ENCODE assay signal across 12 cellular contexts in genomic region chr9:127049581-127049980, GRCh38.
DNase-seq lines count a peak whose midpoint lies in the region; ATAC-seq and TF ChIP-seq lines count a peak whose summit lies in the region.
"Had no signal": no experiment of that assay in that cellular context is flagged by ENCODE, and none has a peak within 500 bp of the region (broad histone marks: within the 10 kb centered on the region; RNA-seq: fewer than 3 reads in every experiment).

No MANE protein-coding gene starts in this region.

- TF ChIP-seq EP300 in transverse colon (IDR thresholded peaks at IDR 0.05; ENCODE audit: low read depth), result no peak

- DNase-seq in Daoy (ENCODE audit: low read depth) (peak; percentile 55), MM.1S (no peak), osteoblast (ENCODE audit: insufficient read length, low spot score, missing footprints) (no peak), psoas muscle (no peak), DMS114 treated with DMSO at 0.1 percent for 48 hours (lab: John Stamatoyannopoulos, UW; ENCODE audit: unreplicated experiment) (no peak), NCI-H146 (lab: John Stamatoyannopoulos, UW) (no peak), transverse colon (no peak)
- no peak for DNase-seq in effector memory CD8-positive, alpha-beta T cell
- DNase-seq: NCI-H1930, Right ventricle myocardium superior had no signal

- peak overlapping the region; percentile 44 to 54 for H3K27ac Mint-ChIP-seq in effector memory CD8-positive, alpha-beta T cell
- H3K27ac Mint-ChIP-seq: activated CD8-positive, alpha-beta T cell treated with anti-CD3 and anti-CD28 coated beads for 36 hours had no signal

- H3K4me1 Mint-ChIP-seq in effector memory CD8-positive, alpha-beta T cell (ENCODE audit: low read depth in 2 of 2), result peaks cover 21 to 24% of the 10 kb centered on the region in 2 donors

- no peaks in the 10 kb centered on the region for H3K36me3 Mint-ChIP-seq in effector memory CD8-positive, alpha-beta T cell (ENCODE audit: insufficient read depth)

- no peak for TF ChIP-seq POLR2A in transverse colon (IDR thresholded peaks at IDR 0.05)

- ATAC-seq in effector memory CD8-positive, alpha-beta T cell (replicated peaks), result no peak
- no peak for ATAC-seq in psoas muscle

- 81 to 87% (median 85%) methylated on average over 8 of the region's 8 CpGs for WGBS in psoas muscle, 3 donors
- 89 to 91% methylated on average over 7 to 8 of the region's 8 CpGs for WGBS in transverse colon (ENCODE audit: low coverage in 1 of 2), 2 donors

- H3K36me3 ChIP-seq in MM.1S (replicated peaks; ENCODE audit: insufficient read depth, low read length), result no peaks in the 10 kb centered on the region
- no peaks in the 10 kb centered on the region for H3K36me3 ChIP-seq in osteoblast (ENCODE audit: insufficient read depth, low read length)
- H3K36me3 ChIP-seq in psoas muscle (ENCODE audit: insufficient read depth in 1 of 2, low read depth in 1 of 2), result no peaks in the 10 kb centered on the region
- H3K36me3 ChIP-seq in transverse colon, result no peaks in the 10 kb centered on the region

- H3K27ac ChIP-seq in MM.1S (ENCODE audit: low read length) (peak overlapping the region; percentile 52; the same call in 1 of the 2 replicates), osteoblast (ENCODE audit: low read depth, low read length) (peak overlapping the region; percentile 55), psoas muscle (no peak overlapping the region), transverse colon (peak overlapping the region in 2 of 4 donors; percentile 15 to 47)
- H3K27ac ChIP-seq: C4-2B had no signal

- no peaks in the 10 kb centered on the region for H3K9me3 Mint-ChIP-seq in effector memory CD8-positive, alpha-beta T cell
- H3K9me3 Mint-ChIP-seq: activated CD8-positive, alpha-beta T cell treated with anti-CD3 and anti-CD28 coated beads for 36 hours had no signal

- H3K4me1 ChIP-seq in MM.1S (ENCODE audit: low read length) (peaks cover 35% of the 10 kb centered on the region), osteoblast (ENCODE audit: insufficient read depth, low read length) (peaks cover 11% of the 10 kb centered on the region), psoas muscle (peaks cover 18% of the 10 kb centered on the region), transverse colon (peaks cover 2 to 29% (median 11%) of the 10 kb centered on the region in 4 donors)

- no peak overlapping the region for H3K9ac ChIP-seq in MM.1S (ENCODE audit: low read length)

- H2AFZ ChIP-seq in MM.1S (ENCODE audit: low read length), result no peak overlapping the region
- H2AFZ ChIP-seq in osteoblast (ENCODE audit: low read length), result no peak overlapping the region

- no peaks in the 10 kb centered on the region for H3K9me3 ChIP-seq in MM.1S (replicated peaks; ENCODE audit: insufficient read depth, low read length)
- H3K9me3 ChIP-seq in osteoblast (ENCODE audit: low read depth, low read length), result no peaks in the 10 kb centered on the region
- H3K9me3 ChIP-seq in psoas muscle, result no peaks in the 10 kb centered on the region
- no peaks in the 10 kb centered on the region for H3K9me3 ChIP-seq in transverse colon

- no peak overlapping the region for H3K4me3 ChIP-seq in MM.1S (ENCODE audit: low read length)
- H3K4me3 ChIP-seq in osteoblast (ENCODE audit: insufficient read depth, low read length), result no peak overlapping the region
- no peak overlapping the region for H3K4me3 ChIP-seq in psoas muscle
- H3K4me3 ChIP-seq in transverse colon, result no peak overlapping the region

- in situ Hi-C loops in transverse colon (cut with MboI; ENCODE audit: low pct_ligation_motif_present in 1 of 4, low pct_unique_long_range_greater_than_20kb in 1 of 4, low sequenced_read_pairs in 3 of 4), result no loop called here

- no peaks in the 10 kb centered on the region for H4K20me1 ChIP-seq in MM.1S (ENCODE audit: insufficient read depth, low read length)
- H4K20me1 ChIP-seq in osteoblast (ENCODE audit: insufficient read depth, low read length), result no peaks in the 10 kb centered on the region

- no peaks in the 10 kb centered on the region for H3K9me2 ChIP-seq in MM.1S (replicated peaks; ENCODE audit: insufficient read depth, low read length)

- no peak for TF ChIP-seq CTCF in MM.1S (IDR thresholded peaks at IDR 0.05; ENCODE audit: low read length)
- no peak for TF ChIP-seq CTCF in osteoblast (IDR thresholded peaks at IDR 0.05; ENCODE audit: extremely low read depth, low read depth, low read length)
- no peak for TF ChIP-seq CTCF in psoas muscle (IDR thresholded peaks at IDR 0.05)
- TF ChIP-seq CTCF in transverse colon (IDR thresholded peaks at IDR 0.05), result no peak

- H3K27me3 Mint-ChIP-seq in effector memory CD8-positive, alpha-beta T cell, result no peaks in the 10 kb centered on the region

- peak overlapping the region; percentile 64 for H3K4me2 ChIP-seq in MM.1S (ENCODE audit: low read depth, low read length)
- H3K4me2 ChIP-seq in osteoblast (ENCODE audit: insufficient read depth, low read length), result peak overlapping the region; percentile 68

- no peaks in the 10 kb centered on the region for H3K79me2 ChIP-seq in MM.1S (ENCODE audit: low read length)
- H3K79me2 ChIP-seq in osteoblast (ENCODE audit: insufficient read depth, low read length), result no peaks in the 10 kb centered on the region

- H3F3A ChIP-seq in MM.1S (ENCODE audit: insufficient read depth, low read length), result peaks cover 3% of the 10 kb centered on the region; the same call in 1 of the 2 replicates

- intact Hi-C loops in psoas muscle (cut with DNase I) (no loop called here), transverse colon (cut with DNase I; ENCODE audit: low total_unique reads) (no loop called here)

- H3K4me3 Mint-ChIP-seq in effector memory CD8-positive, alpha-beta T cell, result peak overlapping the region; percentile 33 to 49
- H3K4me3 Mint-ChIP-seq: activated CD8-positive, alpha-beta T cell treated with anti-CD3 and anti-CD28 coated beads for 36 hours had no signal

- H3K27me3 ChIP-seq in MM.1S (replicated peaks; ENCODE audit: insufficient read depth, low read length), result no peaks in the 10 kb centered on the region
- H3K27me3 ChIP-seq in osteoblast (ENCODE audit: insufficient read depth, low read length), result no peaks in the 10 kb centered on the region
- H3K27me3 ChIP-seq in psoas muscle (ENCODE audit: insufficient read depth in 3 of 3, low read length in 2 of 3), result no peaks in the 10 kb centered on the region
- H3K27me3 ChIP-seq in transverse colon, result no peaks in the 10 kb centered on the region
